ENCODE assay signal across 17 cellular contexts in the genomic region with DNA sequence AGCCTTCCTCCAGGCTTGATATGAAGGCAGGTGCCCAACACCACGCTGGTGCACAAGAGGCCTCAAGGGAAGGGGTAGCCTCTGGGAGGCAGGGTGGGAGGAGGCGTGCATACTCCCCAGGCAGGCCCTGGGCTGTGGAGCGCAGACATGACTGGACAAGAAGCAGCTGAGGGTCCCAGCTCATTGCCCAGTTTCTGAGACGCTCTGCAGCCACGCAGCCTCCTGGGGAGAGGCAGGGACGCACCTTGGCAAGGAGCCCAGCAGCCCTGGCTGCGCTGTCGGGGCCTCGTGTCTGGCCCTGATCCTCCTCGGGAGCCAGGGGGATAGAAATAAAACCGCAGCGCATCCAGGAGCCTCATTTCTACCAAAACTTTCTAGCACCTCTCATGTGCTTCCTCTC. TPM values are rescaled to one million over a fixed set of nuclear protein-coding genes. Genes with fewer than 3 reads are reported as not detected.
A peak's percentile ranks its signal among the peaks of the same experiment; 100 is the strongest.
DNase-seq lines count a peak whose midpoint lies in the region; ATAC-seq, FAIRE-seq and TF ChIP-seq lines count a peak whose summit lies in the region.
"Had no signal": no experiment of that assay in that cellular context is flagged by ENCODE, and none has a peak within 500 bp of the region (broad histone marks: within the 10 kb centered on the region; RNA-seq: fewer than 3 reads in every experiment).

No MANE protein-coding gene starts in this region.

- no peak overlapping the region for H3K23ac ChIP-seq in H1 (ENCODE audit: insufficient read length)

- H2BK20ac ChIP-seq in H1 (ENCODE audit: low read length), result no peak overlapping the region

- no peak overlapping the region for H4K91ac ChIP-seq in H1 (replicated peaks; ENCODE audit: insufficient read length, low read length)

- H2BK12ac ChIP-seq in H1 (ENCODE audit: low read depth, low read length), result no peak overlapping the region

- H3K4me1 ChIP-seq in H1 (replicated peaks in 1 of 4; ENCODE audit: control insufficient read depth in 3 of 4, insufficient read depth in 4 of 4, low read length in 3 of 4) (peaks cover 6 to 24% (median 15%) of the 10 kb centered on the region in 4 experiments), thyroid gland (peaks cover 55 to 71% of the 10 kb centered on the region in 2 donors)

- peaks cover 7% of the 10 kb centered on the region; the same call in 1 of the 2 replicates for H3K23me2 ChIP-seq in H1 (ENCODE audit: low read depth, low read length)

- H2AK5ac ChIP-seq in H1 (ENCODE audit: low read depth, low read length), result no peak overlapping the region

- H3K4me3 ChIP-seq in H1 (ENCODE audit: extremely low read depth in 1 of 4, insufficient read depth in 2 of 4, low read depth in 3 of 4, low read length in 4 of 4) (no peak overlapping the region), thyroid gland (replicated peaks in 1 of 3) (no peak overlapping the region)
- H3K4me3 ChIP-seq: thoracic aorta had no signal

- H3K27me3 ChIP-seq in H1 (replicated peaks in 1 of 4; ENCODE audit: control insufficient read depth in 3 of 4, extremely low read depth in 1 of 4, insufficient read depth in 3 of 4, low read length in 3 of 4) (peaks cover 0 to 5% (median 3%) of the 10 kb centered on the region in 4 experiments; a peak in 3 of 7 replicates), thyroid gland (no peaks in the 10 kb centered on the region)

- H3K27ac ChIP-seq in H1 (ENCODE audit: low read depth, low read length), result no peak overlapping the region
- H3K27ac ChIP-seq in thyroid gland, result peak overlapping the region; percentile 83 to 95 (median 83)
- H3K27ac ChIP-seq: thoracic aorta had no signal

- H3K36me3 ChIP-seq in H1 (ENCODE audit: control insufficient read depth in 2 of 4, insufficient read depth in 4 of 4, low read length in 3 of 4) (no peaks in the 10 kb centered on the region), thyroid gland (no peaks in the 10 kb centered on the region)
- H3K36me3 ChIP-seq: thoracic aorta had no signal

- no peak overlapping the region for H3K9ac ChIP-seq in H1 (replicated peaks in 1 of 4; ENCODE audit: extremely low read depth in 1 of 4, low read depth in 3 of 4, low read length in 3 of 4)

- no peak overlapping the region for H3K4ac ChIP-seq in H1 (replicated peaks; ENCODE audit: insufficient read length, low read depth, low read length)

- H2BK5ac ChIP-seq in H1 (ENCODE audit: low read depth, low read length), result no peak overlapping the region

- H3K14ac ChIP-seq in H1 (ENCODE audit: insufficient read length), result no peak overlapping the region

- WGBS in H1 (ENCODE audit: extremely low coverage in 1 of 2, insufficient coverage in 1 of 2, insufficient read length in 1 of 2, insufficient replicate concordance in 2 of 2, low coverage in 1 of 2, low lambda C conversion rate in 2 of 2, missing lambda C conversion rate in 1 of 2), 2 experiments, result 83% methylated on average over 10 of the region's 12 CpGs; no CpG with 5 or more reads in 1 of the 2 experiments
- 14 to 33% methylated on average over 9 to 10 of the region's 12 CpGs for WGBS in thyroid gland, 2 donors

- TF ChIP-seq EP300 in H1 (IDR thresholded peaks at IDR 0.05; ENCODE audit: borderline replicate concordance in 1 of 2, low read depth in 2 of 2, low read length in 2 of 2), result no peak

- H3K9me3 ChIP-seq in H1 (ENCODE audit: insufficient read depth in 2 of 2, low read depth in 1 of 2, low read length in 1 of 2) (no peaks in the 10 kb centered on the region), thyroid gland (no peaks in the 10 kb centered on the region)
- H3K9me3 ChIP-seq: thoracic aorta had no signal

- no peaks in the 10 kb centered on the region for H3K79me1 ChIP-seq in H1 (ENCODE audit: low read depth, low read length)

- CTCF ChIA-PET in H1 (lab: Charles Lee; ENCODE audit: partially characterized antibody), result interaction anchor here (0.5 to 8.0 kb wide), 11 partner anchors 9 to 268 kb away, joined by 3 to 48 read pairs (median 3); no protein-coding TSS in a partner anchor

- H4K5ac ChIP-seq in H1 (ENCODE audit: insufficient read length, low read depth, low read length), result no peak overlapping the region

- intact Hi-C loops in thyroid gland (cut with DNase I), result loop anchor here (10.0 kb wide), 1 partner anchor 69 kb away; no protein-coding TSS in a partner anchor

- peak overlapping the region; percentile 9; the same call in 1 of the 2 replicates for H3K18ac ChIP-seq in H1 (ENCODE audit: extremely low read depth, low read length)

- FAIRE-seq in H1 (lab: Jason Lieb, UNC), result no peak

- no peak overlapping the region for H2BK120ac ChIP-seq in H1 (replicated peaks; ENCODE audit: low read depth, low read length)

- no peaks in the 10 kb centered on the region for H3K79me2 ChIP-seq in H1 (ENCODE audit: control insufficient read depth in 1 of 2, insufficient read depth in 2 of 2, low read length in 2 of 2)

- DNase-seq in SHP77 (lab: John Stamatoyannopoulos, UW), result peak; percentile 18 to 25
- no peak for DNase-seq in SHP77 treated with DMSO at 0.1 percent for 48 hours (lab: John Stamatoyannopoulos, UW)
- peak; percentile 47 for DNase-seq in NCI-H345 treated with DMSO at 0.1 percent for 48 hours (lab: John Stamatoyannopoulos, UW; ENCODE audit: unreplicated experiment)
- DNase-seq in H1 (ENCODE audit: low read depth in 1 of 2, low spot score in 2 of 2), result no peak
- DNase-seq in thyroid gland, result peak; percentile 93 to 94
- DNase-seq in SIG-M5 treated with dmso at 0.1 percent for 504 hours (lab: John Stamatoyannopoulos, UW; ENCODE audit: unreplicated experiment), result no peak
- DNase-seq in activated CD4-positive, CD25-positive, alpha-beta regulatory T cell treated with anti-CD3 and anti-CD28 coated beads, Interleukin-2, amount 50 U/mL, for 72 hours, result no peak
- DNase-seq: activated CD4-positive, alpha-beta T cell treated with anti-CD3 and anti-CD28 coated beads, Interleukin-2, amount 10 ng/mL, durations not matched to agents 24 days and 14 days; activated naive CD8-positive, alpha-beta T cell treated with anti-CD3 and anti-CD28 coated beads, Interleukin-2, amount 10 ng/mL, durations not matched to agents 7 days and 5 days; Calu3; endodermal cell; foreskin melanocyte; MV-4-11; naive thymus-derived CD4-positive, alpha-beta T cell; NCI-H774 had no signal

- no peak overlapping the region for H2AFZ ChIP-seq in H1 (ENCODE audit: low read length)

- TF ChIP-seq CTCF in H1 (IDR thresholded peaks at IDR 0.05; ENCODE audit: control extremely low read depth in 1 of 3, insufficient read depth in 1 of 3, low read depth in 1 of 3, low read length in 3 of 3) (no peak), thyroid gland (IDR thresholded peaks at IDR 0.05) (peak in 1 of 6 experiments; percentile 28)

- H4K20me1 ChIP-seq in H1 (replicated peaks in 1 of 2; ENCODE audit: control insufficient read depth in 1 of 2, insufficient read depth in 2 of 2, low read length in 2 of 2), result no peaks in the 10 kb centered on the region

- TF ChIP-seq RAD21 in H1 (IDR thresholded peaks at IDR 0.05 in 1 of 2, conservative IDR thresholded peaks at IDR 0.05 in 1 of 2; ENCODE audit: low read depth in 2 of 2, low read length in 2 of 2), result no peak

- no peak for TF ChIP-seq POLR2A in H1 (IDR thresholded peaks at IDR 0.05; ENCODE audit: control extremely low read depth in 1 of 2, low read depth in 2 of 2, low read length in 2 of 2)
- no peak for TF ChIP-seq POLR2A in thyroid gland (IDR thresholded peaks at IDR 0.05)

- POLR2A ChIA-PET in H1 (lab: Charles Lee; ENCODE audit: partially characterized antibody), result interaction anchor here (1.8 kb wide), 1 partner anchor 66 kb away, joined by 4 read pairs; no protein-coding TSS in a partner anchor

- no peak for ATAC-seq in GM21619 (IDR thresholded peaks at IDR 0.05; ENCODE audit: unreplicated experiment)
- ATAC-seq: naive thymus-derived CD4-positive, alpha-beta T cell had no signal

- no peak overlapping the region for H3K4me2 ChIP-seq in H1 (ENCODE audit: insufficient read depth in 1 of 2, low read depth in 2 of 2, low read length in 2 of 2)

- no peak overlapping the region for H4K8ac ChIP-seq in H1 (ENCODE audit: extremely low read depth, insufficient read depth, low read length)

- peak overlapping the region; percentile 12; the same call in 1 of the 2 replicates for H2BK15ac ChIP-seq in H1 (ENCODE audit: low read length)

- no peak overlapping the region for H3K56ac ChIP-seq in H1 (replicated peaks; ENCODE audit: insufficient read length, low read depth, low read length)

TF ChIP-seq in H1, 55 proteins besides CTCF, POLR2A, EP300 and RAD21 (continues in another document):
- TF ChIP-seq JUN (IDR thresholded peaks at IDR 0.05; ENCODE audit: low read depth, low read length) (no peak), CREB1 (IDR thresholded peaks at IDR 0.05) (no peak), NANOG (IDR thresholded peaks at IDR 0.05; ENCODE audit: insufficient read depth, low read depth, low read length, poor library complexity, severe bottlenecking) (no peak), ASH2L (IDR thresholded peaks at IDR 0.05; ENCODE audit: low read length) (no peak), POU5F1 (IDR thresholded peaks at IDR 0.05; ENCODE audit: low read depth, low read length) (no peak), SP4 (IDR thresholded peaks at IDR 0.05; ENCODE audit: low read length) (no peak), CHD1 (IDR thresholded peaks at IDR 0.05; ENCODE audit: low read depth, low read length) (no peak), SUZ12 (IDR thresholded peaks at IDR 0.05; ENCODE audit: low read length) (no peak), MAFK (IDR thresholded peaks at IDR 0.05; ENCODE audit: low read depth, low read length) (no peak), SP1 (IDR thresholded peaks at IDR 0.05; ENCODE audit: low read depth, low read length) (no peak), KDM5A (IDR thresholded peaks at IDR 0.05; ENCODE audit: low read length) (no peak)
- TF ChIP-seq, protein P1, sequence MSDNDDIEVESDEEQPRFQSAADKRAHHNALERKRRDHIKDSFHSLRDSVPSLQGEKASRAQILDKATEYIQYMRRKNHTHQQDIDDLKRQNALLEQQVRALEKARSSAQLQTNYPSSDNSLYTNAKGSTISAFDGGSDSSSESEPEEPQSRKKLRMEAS (IDR thresholded peaks at IDR 0.05), result no peak
- TF ChIP-seq, protein P2, sequence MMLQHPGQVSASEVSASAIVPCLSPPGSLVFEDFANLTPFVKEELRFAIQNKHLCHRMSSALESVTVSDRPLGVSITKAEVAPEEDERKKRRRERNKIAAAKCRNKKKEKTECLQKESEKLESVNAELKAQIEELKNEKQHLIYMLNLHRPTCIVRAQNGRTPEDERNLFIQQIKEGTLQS (IDR thresholded peaks at IDR 0.05; ENCODE audit: insufficient read depth, low read depth, low read length), result no peak

RNA-seq across cellular contexts. Expression of a gene that starts 2.1 kb away (rescaled TPM):
- total RNA-seq in H1 (2021; fragmentation: NEBNext Ultra II Directional; extraction: Animal tissue kit (Norgen Biotek cat#: 25700)), result 0.61 and 0.73 TPM in 2 replicates
- polyA plus RNA-seq in H1 (2011; rRNA removed), result 0.50 and 0.62 TPM in 2 replicates
- polyA plus RNA-seq in H1 (2011; cell fraction: cytosol; rRNA removed), result 0.37 TPM
- polyA plus RNA-seq in H1 (2011; cell fraction: nucleus; rRNA removed), result 0.54 TPM
- polyA plus RNA-seq in H1 (2012, experiment 1 of 2), result 0.80 to 1.1 TPM (median 0.92 TPM) in 4 replicates
- polyA plus RNA-seq in H1 (2012, experiment 2 of 2), result 0.64 TPM
- 0.26 TPM for polyA plus RNA-seq in H1 (2013, experiment 1 of 2)
- polyA plus RNA-seq in H1 (2013, experiment 2 of 2), result 0.35 TPM
- polyA minus RNA-seq in H1 (2011; rRNA and poly(A)+ RNA removed), result 0.54 and 0.59 TPM in 2 replicates
- 0.51 TPM for polyA minus RNA-seq in H1 (2011; cell fraction: cytosol; rRNA and poly(A)+ RNA removed)
- 0.50 TPM for polyA minus RNA-seq in H1 (2011; cell fraction: nucleus; rRNA and poly(A)+ RNA removed)
- total RNA-seq in thyroid gland, result 1 to 10 TPM in 3 of 4 donors, under 1 TPM in 1; 0.89 to 1.4 (median 1.2) TPM

Comparison
In these comparisons a context has a peak if more than half of its experiments do, and no peak if none do; other contexts are left out.
1. DNase-seq: peak in SHP77 (2 of 2), NCI-H345 treated with DMSO at 0.1 percent for 48 hours (single experiment) and thyroid gland (2 of 2); none in SHP77 treated with DMSO at 0.1 percent for 48 hours (single experiment), H1 (0 of 2), SIG-M5 treated with dmso at 0.1 percent for 504 hours (single experiment) and activated CD4-positive, CD25-positive, alpha-beta regulatory T cell treated with anti-CD3 and anti-CD28 coated beads, Interleukin-2, amount 50 U/mL, for 72 hours (single experiment).